In genomic region chr12:21941522-21942376, GRCh38 we compare ENCODE assay signal across 8 cellular contexts. TPM values are rescaled to one million over a fixed set of nuclear protein-coding genes. Genes with fewer than 3 reads are reported as not detected.
DNase-seq lines count a peak whose midpoint lies in the region; ATAC-seq, FAIRE-seq and TF ChIP-seq lines count a peak whose summit lies in the region.

No MANE protein-coding gene starts in this region.

- H3K36me3 Mint-ChIP-seq in activated T-helper 17 cell treated with anti-CD3 and anti-CD28 coated beads, Interleukin-2, amount 50 U/mL, for 72 hours (ENCODE audit: low read depth), result no peaks in the 10 kb centered on the region

- H3K36me3 ChIP-seq in left ventricle myocardium inferior, result peaks cover 10% of the 10 kb centered on the region

- peaks cover 57% of the 10 kb centered on the region for H3K27me3 Mint-ChIP-seq in activated T-helper 17 cell treated with anti-CD3 and anti-CD28 coated beads, Interleukin-2, amount 50 U/mL, for 72 hours

- H3K4me1 Mint-ChIP-seq in activated T-helper 17 cell treated with anti-CD3 and anti-CD28 coated beads, Interleukin-2, amount 50 U/mL, for 72 hours, result no peaks in the 10 kb centered on the region

- no peak for TF ChIP-seq CTCF in GM13976 (IDR thresholded peaks at IDR 0.05; ENCODE audit: borderline replicate concordance, control extremely low read depth, extremely low read depth, insufficient read depth, missing control alignments)
- peak; percentile 69 for TF ChIP-seq CTCF in left ventricle myocardium inferior (IDR thresholded peaks at IDR 0.05; ENCODE audit: borderline replicate concordance)

- intact Hi-C loops in left ventricle myocardium inferior (cut with micrococcal nuclease), result no loop called here
- intact Hi-C loops in posterior vena cava (cut with DNase I), result no loop called here

- FAIRE-seq in HTR-8/SVneo (lab: Jason Lieb, UNC), result no peak

- no peak overlapping the region for H3K27ac Mint-ChIP-seq in activated T-helper 17 cell treated with anti-CD3 and anti-CD28 coated beads, Interleukin-2, amount 50 U/mL, for 72 hours

- peak overlapping the region; percentile 61 for H3K4me3 Mint-ChIP-seq in activated T-helper 17 cell treated with anti-CD3 and anti-CD28 coated beads, Interleukin-2, amount 50 U/mL, for 72 hours

- peak overlapping the region; percentile 71 for H3K4me3 ChIP-seq in left ventricle myocardium inferior

- in situ Hi-C loops in GM13976 (cut with MboI; ENCODE audit: low sequenced_read_pairs, unreplicated experiment), result no loop called here

- ATAC-seq in activated T-helper 17 cell treated with anti-CD3 and anti-CD28 coated beads, Interleukin-2, amount 50 U/mL, for 72 hours (replicated peaks), result peak; percentile 11

- H3K27ac ChIP-seq in left ventricle myocardium inferior (replicated peaks), result peak overlapping the region; percentile 95

- H3K27me3 ChIP-seq in left ventricle myocardium inferior (ENCODE audit: low read depth), result peaks cover 33% of the 10 kb centered on the region

- DNase-seq in GM13976 (ENCODE audit: low spot score) (peak; percentile 22), left ventricle myocardium inferior (peak; percentile 71), posterior vena cava (ENCODE audit: low spot score) (peak; percentile 90), OCI-M1 (lab: John Stamatoyannopoulos, UW) (no peak), HTR-8/SVneo (ENCODE audit: insufficient read length, low spot score) (no peak), NCI-H748 treated with DMSO at 0.1 percent for 48 hours (lab: John Stamatoyannopoulos, UW) (no peak)
- DNase-seq in NK-92 treated with Interleukin-12 subunit alpha and Interleukin-12 subunit beta, amount 100 ng/mL, for 24 hours (lab: John Stamatoyannopoulos, UW), result no peak

- H3K9me3 Mint-ChIP-seq in activated T-helper 17 cell treated with anti-CD3 and anti-CD28 coated beads, Interleukin-2, amount 50 U/mL, for 72 hours, result peaks cover 14% of the 10 kb centered on the region

- H3K9me3 ChIP-seq in left ventricle myocardium inferior (replicated peaks), result peaks cover 18% of the 10 kb centered on the region

- peaks cover 34% of the 10 kb centered on the region for H3K4me1 ChIP-seq in left ventricle myocardium inferior

RNA-seq across cellular contexts. Expression of gene ABCC9, which starts 0.5 kb away (rescaled TPM):
- total RNA-seq in activated T-helper 17 cell treated with anti-CD3 and anti-CD28 coated beads, Interleukin-2, amount 50 U/mL, for 72 hours, result under 1 TPM in 1 of 2 donors, not detected in 1; 0.04 TPM
- total RNA-seq in left ventricle myocardium inferior, result 81.8 TPM
- 10 to 100 TPM; 75.4 to 90.4 TPM for total RNA-seq in posterior vena cava

Comparison
In these comparisons a context has a peak if more than half of its experiments do, and no peak if none do; other contexts are left out.
1. DNase-seq: peak in GM13976 (single experiment), left ventricle myocardium inferior (single experiment) and posterior vena cava (single experiment); none in OCI-M1 (single experiment), HTR-8/SVneo (single experiment), NK-92 treated with Interleukin-12 subunit alpha and Interleukin-12 subunit beta, amount 100 ng/mL, for 24 hours (single experiment) and NCI-H748 treated with DMSO at 0.1 percent for 48 hours (single experiment).
2. RNA of gene ABCC9, which starts 0.5 kb away (total RNA-seq): 75.4 to 90.4 TPM in posterior vena cava and 81.8 TPM in left ventricle myocardium inferior (single experiment); 0.04 TPM in activated T-helper 17 cell treated with anti-CD3 and anti-CD28 coated beads, Interleukin-2, amount 50 U/mL, for 72 hours; every median in the first group is over 10 times any median in the second.